Comparison of ENCODE assay signal across 1 cellular context in genomic region chr9:121587863-121588262, GRCh38.
TF ChIP-seq lines count a peak whose summit lies in the region.

No MANE protein-coding gene starts in this region.

TF ChIP-seq in IMR-90, 13 proteins besides CTCF, POLR2A, EP300 and RAD21 (continued from another document):
- TF ChIP-seq, protein P1, sequence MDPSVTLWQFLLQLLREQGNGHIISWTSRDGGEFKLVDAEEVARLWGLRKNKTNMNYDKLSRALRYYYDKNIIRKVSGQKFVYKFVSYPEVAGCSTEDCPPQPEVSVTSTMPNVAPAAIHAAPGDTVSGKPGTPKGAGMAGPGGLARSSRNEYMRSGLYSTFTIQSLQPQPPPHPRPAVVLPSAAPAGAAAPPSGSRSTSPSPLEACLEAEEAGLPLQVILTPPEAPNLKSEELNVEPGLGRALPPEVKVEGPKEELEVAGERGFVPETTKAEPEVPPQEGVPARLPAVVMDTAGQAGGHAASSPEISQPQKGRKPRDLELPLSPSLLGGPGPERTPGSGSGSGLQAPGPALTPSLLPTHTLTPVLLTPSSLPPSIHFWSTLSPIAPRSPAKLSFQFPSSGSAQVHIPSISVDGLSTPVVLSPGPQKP (IDR thresholded peaks at IDR 0.05; ENCODE audit: borderline replicate concordance, low read depth, low read length) = no peak
- no peak for TF ChIP-seq FOS (IDR thresholded peaks at IDR 0.05; ENCODE audit: low read depth, low read length)
- no peak for TF ChIP-seq RCOR1 (IDR thresholded peaks at IDR 0.05; ENCODE audit: insufficient replicate concordance, low read length)
- TF ChIP-seq RFX5 (IDR thresholded peaks at IDR 0.05; ENCODE audit: low read depth, low read length) = no peak
- no peak for TF ChIP-seq MAZ (IDR thresholded peaks at IDR 0.05; ENCODE audit: borderline replicate concordance, low read depth, low read length)
- TF ChIP-seq BHLHE40 (IDR thresholded peaks at IDR 0.05; ENCODE audit: low read depth, low read length) = no peak
- no peak for TF ChIP-seq SMC3 (IDR thresholded peaks at IDR 0.05; ENCODE audit: low read depth, low read length)
- no peak for TF ChIP-seq MXI1 (IDR thresholded peaks at IDR 0.05; ENCODE audit: borderline replicate concordance, low read depth, low read length)
